24 cellular contexts compared by ENCODE assay signal in the genomic region with DNA sequence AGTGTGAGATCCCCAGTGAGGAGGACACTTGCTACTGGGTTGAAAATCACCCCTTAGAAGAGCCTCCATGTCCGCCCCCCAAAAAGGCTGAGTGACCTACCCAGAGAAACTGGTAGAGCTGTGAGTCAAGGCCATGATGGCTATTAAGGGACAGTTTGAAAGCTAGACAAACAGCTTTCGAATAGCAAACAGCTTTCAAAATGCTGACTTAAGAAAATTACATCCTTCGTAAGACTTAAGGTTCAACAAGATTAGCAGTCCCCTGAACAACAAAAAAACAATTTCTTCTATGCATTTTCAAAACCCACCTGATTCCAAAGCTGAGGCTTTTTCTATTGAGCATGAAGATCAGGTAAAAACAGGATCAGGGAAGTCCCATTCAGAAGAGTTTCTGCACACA.
DNase-seq lines count a peak whose midpoint lies in the region; ATAC-seq, FAIRE-seq and TF ChIP-seq lines count a peak whose summit lies in the region.
"Had no signal": no experiment of that assay in that cellular context is flagged by ENCODE, and none has a peak within 500 bp of the region (broad histone marks: within the 10 kb centered on the region; RNA-seq: fewer than 3 reads in every experiment).

No MANE protein-coding gene starts in this region.

- H3K27me3 Mint-ChIP-seq in progenitor cell of endocrine pancreas: no peaks in the 10 kb centered on the region
- H3K27me3 Mint-ChIP-seq: B cell; CD4-positive, CD25-positive, alpha-beta regulatory T cell had no signal

- BruUV-seq in HepG2 (replicated peaks; lab: Mats Ljungman, UMichigan): no TSS peak

- H3K4me1 ChIP-seq in HepG2 (ENCODE audit: insufficient read depth, low read length) (no peaks in the 10 kb centered on the region), right lobe of liver (no peaks in the 10 kb centered on the region)
- H3K4me1 ChIP-seq: BLaER1, Caco-2, HAP-1 had no signal

- H3K9me3 Mint-ChIP-seq in progenitor cell of endocrine pancreas (ENCODE audit: low read depth): no peaks in the 10 kb centered on the region

- H3K4me2 ChIP-seq in HepG2 (ENCODE audit: low read depth, low read length): no peak overlapping the region
- H3K4me2 ChIP-seq: BLaER1 had no signal

- CTCF ChIA-PET in HepG2 (lab: Yijun Ruan, JAX; ENCODE audit: low intra/inter-chr PET ratio, low total read pairs): no interaction called here

- ATAC-seq in HepG2 (no peak), right lobe of liver (no peak), GM19035 (IDR thresholded peaks at IDR 0.05; ENCODE audit: unreplicated experiment) (no peak)
- ATAC-seq: CD8-positive, alpha-beta T cell; GM12878 had no signal

- FAIRE-seq in HepG2 (lab: Jason Lieb, UNC): no peak
- FAIRE-seq: A204.1, G401.6, GM12878, H54 had no signal

- intact Hi-C loops in HepG2 (cut with micrococcal nuclease; ENCODE audit: unreplicated experiment): no loop called here
- intact Hi-C loops in right lobe of liver (cut with DNase I): no loop called here

- H3K9me3 ChIP-seq in HepG2 (ENCODE audit: low read length): no peaks in the 10 kb centered on the region
- no peaks in the 10 kb centered on the region for H3K9me3 ChIP-seq in right lobe of liver
- H3K9me3 ChIP-seq: BLaER1, Caco-2, HAP-1 had no signal

- TF ChIP-seq POLR2A in HepG2 (IDR thresholded peaks at IDR 0.05; ENCODE audit: insufficient read depth in 1 of 2, low read depth in 2 of 2, low read length in 2 of 2): no peak
- no peak for TF ChIP-seq POLR2A in right lobe of liver (IDR thresholded peaks at IDR 0.05)

- no peak overlapping the region for H3K4me3 Mint-ChIP-seq in progenitor cell of endocrine pancreas (ENCODE audit: low read depth)
- H3K4me3 Mint-ChIP-seq: B cell; CD4-positive, CD25-positive, alpha-beta regulatory T cell; CD8-positive, alpha-beta T cell; HFFc6 had no signal

- TF ChIP-seq RAD21 in HepG2 (CRISPR knock-in tag; IDR thresholded peaks at IDR 0.05): no peak

- H3K36me3 ChIP-seq in HepG2 (replicated peaks in 1 of 2; ENCODE audit: control insufficient read depth in 1 of 2, insufficient read depth in 2 of 2, low read length in 2 of 2) (no peaks in the 10 kb centered on the region), right lobe of liver (no peaks in the 10 kb centered on the region)
- H3K36me3 ChIP-seq: BLaER1, HAP-1 had no signal

- no peak for TF ChIP-seq CTCF in HepG2 (CRISPR knock-in tag; IDR thresholded peaks at IDR 0.05)
- no peak for TF ChIP-seq CTCF in right lobe of liver (IDR thresholded peaks at IDR 0.05)
- no peak for TF ChIP-seq CTCF in progenitor cell of endocrine pancreas (IDR thresholded peaks at IDR 0.05; ENCODE audit: unreplicated experiment)

- in situ Hi-C loops in HepG2 (cut with HindIII; ENCODE audit: extremely low pct_ligation_motif_present, low pct_unique_long_range_greater_than_20kb): no loop called here

- H3K27ac ChIP-seq in HepG2 (ENCODE audit: extremely low read length, insufficient read depth, low read length) (no peak overlapping the region), right lobe of liver (no peak overlapping the region), caudate nucleus (ENCODE audit: low read depth, low read length) (peak overlapping the region; percentile 63)
- H3K27ac ChIP-seq: 22Rv1, BLaER1, C4-2B had no signal

- no peak for TF ChIP-seq EP300 in HepG2 (IDR thresholded peaks at IDR 0.05; ENCODE audit: low read depth in 2 of 2, low read length in 2 of 2)
- TF ChIP-seq EP300 in HepG2 (CRISPR knock-in tag; IDR thresholded peaks at IDR 0.05; ENCODE audit: borderline replicate concordance): no peak

- WGBS in HepG2 (ENCODE audit: low lambda C conversion rate): 2% methylated on average over 3 of the region's 3 CpGs
- 67% methylated on average over 3 of the region's 3 CpGs for WGBS in right lobe of liver (ENCODE audit: insufficient coverage, low coverage, low lambda C conversion rate, missing lambda C conversion rate)

- no peaks in the 10 kb centered on the region for H4K20me1 ChIP-seq in HepG2 (ENCODE audit: insufficient read depth, low read length)
- H4K20me1 ChIP-seq: BLaER1 had no signal

- H3K4me3 ChIP-seq in HepG2 (replicated peaks in 1 of 3; ENCODE audit: insufficient read depth in 1 of 3, low read depth in 2 of 3, low read length in 3 of 3): no peak overlapping the region
- no peak overlapping the region for H3K4me3 ChIP-seq in right lobe of liver
- H3K4me3 ChIP-seq: BLaER1, GM12878, HAP-1 had no signal

- POLR2A ChIA-PET in HepG2 (lab: Yijun Ruan, JAX): no interaction called here

- H3K9ac ChIP-seq in HepG2 (ENCODE audit: insufficient read depth, low read depth, low read length): no peak overlapping the region
- H3K9ac ChIP-seq: BLaER1 had no signal

- no peak overlapping the region for H2AFZ ChIP-seq in HepG2 (ENCODE audit: low read length)

- no peak for DNase-seq in HepG2 (ENCODE audit: low spot score)
- no peak for DNase-seq in right lobe of liver
- DNase-seq in caudate nucleus (lab: John Stamatoyannopoulos, UW): no peak
- DNase-seq in progenitor cell of endocrine pancreas (ENCODE audit: low spot score, unreplicated experiment): no peak
- no peak for DNase-seq in NCI-H2107 treated with DMSO at 0.1 percent for 48 hours (lab: John Stamatoyannopoulos, UW; ENCODE audit: unreplicated experiment)
- DNase-seq in SKM-1 (lab: John Stamatoyannopoulos, UW; ENCODE audit: unreplicated experiment): no peak
- DNase-seq in middle frontal gyrus (ENCODE audit: extremely low spot score, low spot score): no peak
- DNase-seq: Caco-2; CD4-positive, CD25-positive, alpha-beta regulatory T cell; CD8-positive, alpha-beta T cell; DMS153; DND-41; GOT3; HFFc6 had no signal

- H3K27me3 ChIP-seq in HepG2 (ENCODE audit: control insufficient read depth in 1 of 2, insufficient read depth in 2 of 2, low read length in 2 of 2) (no peaks in the 10 kb centered on the region), right lobe of liver (no peaks in the 10 kb centered on the region)
- H3K27me3 ChIP-seq: BLaER1 had no signal

- peak overlapping the region; percentile 11 for H3K27ac Mint-ChIP-seq in progenitor cell of endocrine pancreas
- H3K27ac Mint-ChIP-seq: B cell; CD4-positive, CD25-positive, alpha-beta regulatory T cell; CD8-positive, alpha-beta T cell; HFFc6 had no signal

- H3K4me1 Mint-ChIP-seq in progenitor cell of endocrine pancreas (ENCODE audit: low read depth): peaks cover 4% of the 10 kb centered on the region
- H3K4me1 Mint-ChIP-seq: B cell; CD4-positive, CD25-positive, alpha-beta regulatory T cell had no signal

- H3K79me2 ChIP-seq in HepG2 (ENCODE audit: insufficient read depth, low read length): no peaks in the 10 kb centered on the region

- H3K36me3 Mint-ChIP-seq in progenitor cell of endocrine pancreas (ENCODE audit: insufficient read depth): no peaks in the 10 kb centered on the region
- H3K36me3 Mint-ChIP-seq: CD4-positive, CD25-positive, alpha-beta regulatory T cell; CD8-positive, alpha-beta T cell had no signal

TF ChIP-seq in HepG2, 621 proteins besides CTCF, POLR2A, EP300 and RAD21:
- TF ChIP-seq, protein P1, sequence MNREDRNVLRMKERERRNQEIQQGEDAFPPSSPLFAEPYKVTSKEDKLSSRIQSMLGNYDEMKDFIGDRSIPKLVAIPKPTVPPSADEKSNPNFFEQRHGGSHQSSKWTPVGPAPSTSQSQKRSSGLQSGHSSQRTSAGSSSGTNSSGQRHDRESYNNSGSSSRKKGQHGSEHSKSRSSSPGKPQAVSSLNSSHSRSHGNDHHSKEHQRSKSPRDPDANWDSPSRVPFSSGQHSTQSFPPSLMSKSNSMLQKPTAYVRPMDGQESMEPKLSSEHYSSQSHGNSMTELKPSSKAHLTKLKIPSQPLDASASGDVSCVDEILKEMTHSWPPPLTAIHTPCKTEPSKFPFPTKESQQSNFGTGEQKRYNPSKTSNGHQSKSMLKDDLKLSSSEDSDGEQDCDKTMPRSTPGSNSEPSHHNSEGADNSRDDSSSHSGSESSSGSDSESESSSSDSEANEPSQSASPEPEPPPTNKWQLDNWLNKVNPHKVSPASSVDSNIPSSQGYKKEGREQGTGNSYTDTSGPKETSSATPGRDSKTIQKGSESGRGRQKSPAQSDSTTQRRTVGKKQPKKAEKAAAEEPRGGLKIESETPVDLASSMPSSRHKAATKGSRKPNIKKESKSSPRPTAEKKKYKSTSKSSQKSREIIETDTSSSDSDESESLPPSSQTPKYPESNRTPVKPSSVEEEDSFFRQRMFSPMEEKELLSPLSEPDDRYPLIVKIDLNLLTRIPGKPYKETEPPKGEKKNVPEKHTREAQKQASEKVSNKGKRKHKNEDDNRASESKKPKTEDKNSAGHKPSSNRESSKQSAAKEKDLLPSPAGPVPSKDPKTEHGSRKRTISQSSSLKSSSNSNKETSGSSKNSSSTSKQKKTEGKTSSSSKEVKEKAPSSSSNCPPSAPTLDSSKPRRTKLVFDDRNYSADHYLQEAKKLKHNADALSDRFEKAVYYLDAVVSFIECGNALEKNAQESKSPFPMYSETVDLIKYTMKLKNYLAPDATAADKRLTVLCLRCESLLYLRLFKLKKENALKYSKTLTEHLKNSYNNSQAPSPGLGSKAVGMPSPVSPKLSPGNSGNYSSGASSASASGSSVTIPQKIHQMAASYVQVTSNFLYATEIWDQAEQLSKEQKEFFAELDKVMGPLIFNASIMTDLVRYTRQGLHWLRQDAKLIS (CRISPR knock-in tag; IDR thresholded peaks at IDR 0.05): no peak
- peak; percentile 28 to 71; a peak in 2 of 4 replicates for TF ChIP-seq MAFK (conservative IDR thresholded peaks at IDR 0.05 in 1 of 2, IDR thresholded peaks at IDR 0.05 in 1 of 2; ENCODE audit: low read length in 2 of 2)
- TF ChIP-seq MAFF (IDR thresholded peaks at IDR 0.05; ENCODE audit: low read depth, low read length): peak; percentile 51; the same call in 1 of the 2 replicates
